In the genomic region with DNA sequence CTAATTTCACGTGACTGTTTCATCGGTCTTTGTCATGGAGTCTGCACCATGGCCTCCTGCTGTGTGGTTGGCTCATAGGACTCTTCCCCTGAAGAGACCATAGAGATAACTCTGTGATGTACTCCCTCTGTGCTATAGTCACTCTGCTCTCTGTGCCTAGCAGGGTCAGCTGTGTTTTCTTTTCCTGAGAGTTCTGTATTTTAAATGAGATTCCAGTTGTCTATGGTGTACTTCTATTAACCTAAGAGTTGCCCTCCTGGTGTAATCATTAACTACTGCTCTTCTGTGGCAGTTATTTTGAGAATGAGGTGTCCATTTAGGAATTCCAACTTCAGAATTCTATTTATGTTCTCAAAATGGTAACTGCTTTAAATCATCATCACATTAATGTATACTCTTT, we compare ENCODE assay signal across 17 cellular contexts.
"Had no signal": no experiment of that assay in that cellular context is flagged by ENCODE, and none has a peak within 500 bp of the region (broad histone marks: within the 10 kb centered on the region; RNA-seq: fewer than 3 reads in every experiment).

No MANE protein-coding gene starts in this region.

- H3K4me3 ChIP-seq: esophagus muscularis mucosa, lower lobe of right lung, suprapubic skin had no signal

- DNase-seq: activated CD4-positive, alpha-beta T cell treated with anti-CD3 and anti-CD28 coated beads, Interleukin-2, amount 10 ng/mL, durations not matched to agents 7 days and 5 days; activated CD4-positive, CD25-positive, alpha-beta regulatory T cell; activated T-cell treated with anti-CD3 and anti-CD28 coated beads for 4 hours; amniotic stem cell; cerebellar nuclear complex; endodermal cell; glutamatergic neuron; islet precursor cell; lower lobe of right lung; naive thymus-derived CD4-positive, alpha-beta T cell; stimulated activated CD4-positive, alpha-beta T cell treated with anti-CD3 and anti-CD28 coated beads, Interleukin-4, amount 100 ng/mL, for 1 hour; stimulated activated CD8-positive, alpha-beta memory T cell treated with anti-CD3 and anti-CD28 coated beads, Interleukin-4, amount 100 ng/mL, for 48 hours; stimulated activated naive CD8-positive, alpha-beta T cell treated with anti-CD3 and anti-CD28 coated beads, Interleukin-15, Interleukin-2, amounts not matched to agents 100 U/mL and 50 U/mL, for 24 hours; T-helper 17 cell had no signal

- ATAC-seq: activated naive CD4-positive, alpha-beta T cell treated with anti-CD3 and anti-CD28 coated beads, Interleukin-2, amount 50 U/mL, for 72 hours; lower lobe of right lung; naive thymus-derived CD4-positive, alpha-beta T cell; stimulated activated naive CD8-positive, alpha-beta T cell treated with anti-CD3 and anti-CD28 coated beads, Interleukin-15, Interleukin-2, amounts not matched to agents 100 U/mL and 50 U/mL, for 24 hours; T-helper 17 cell had no signal

- H3K9me3 ChIP-seq: esophagus muscularis mucosa, lower lobe of right lung, suprapubic skin had no signal

- H3K27me3 ChIP-seq: esophagus muscularis mucosa, suprapubic skin had no signal

- H3K36me3 ChIP-seq: esophagus muscularis mucosa, lower lobe of right lung, suprapubic skin had no signal
